ENCODE assay signal across 1 cellular context in genomic region chr15:31373096-31373865, GRCh38.
TF ChIP-seq lines count a peak whose summit lies in the region.

No MANE protein-coding gene starts in this region.

TF ChIP-seq in H1, 55 proteins besides CTCF, POLR2A, EP300 and RAD21:
- TF ChIP-seq JUND (IDR thresholded peaks at IDR 0.05; ENCODE audit: low read length) = no peak
- no peak for TF ChIP-seq NANOG (IDR thresholded peaks at IDR 0.05; ENCODE audit: insufficient read depth, low read depth, low read length, poor library complexity, severe bottlenecking)
- TF ChIP-seq TCF12 (IDR thresholded peaks at IDR 0.05; ENCODE audit: low read depth, low read length) = no peak
- no peak for TF ChIP-seq JUN (IDR thresholded peaks at IDR 0.05; ENCODE audit: low read depth, low read length)
- TF ChIP-seq ZNF274 (IDR thresholded peaks at IDR 0.05; ENCODE audit: borderline replicate concordance, extremely low read depth, low read length) = no peak
- no peak for TF ChIP-seq GTF2F1 (IDR thresholded peaks at IDR 0.05; ENCODE audit: borderline replicate concordance, low read depth, low read length)
- no peak for TF ChIP-seq RBBP5 (IDR thresholded peaks at IDR 0.05; ENCODE audit: borderline replicate concordance, low read depth, low read length)
- no peak for TF ChIP-seq CREB1 (IDR thresholded peaks at IDR 0.05)
- TF ChIP-seq CBX8 (IDR thresholded peaks at IDR 0.05; ENCODE audit: borderline replicate concordance, low read depth, low read length) = no peak
- TF ChIP-seq BACH1 (IDR thresholded peaks at IDR 0.05; ENCODE audit: low read length) = no peak
